ENCODE assay signal across 8 cellular contexts in genomic region chr4:71187399-71188196, GRCh38.
DNase-seq lines count a peak whose midpoint lies in the region; ATAC-seq lines count a peak whose summit lies in the region.

No MANE protein-coding gene starts in this region.

- H3K27me3 ChIP-seq in endocrine pancreas (ENCODE audit: control insufficient read depth, insufficient read depth, low read length): no peaks in the 10 kb centered on the region
- peaks cover 2% of the 10 kb centered on the region for H3K27me3 ChIP-seq in thymus (ENCODE audit: control insufficient read depth, insufficient read depth)

- H3K4me3 ChIP-seq in endocrine pancreas (ENCODE audit: control insufficient read depth, insufficient read depth, low read length): peak overlapping the region; percentile 23
- peak overlapping the region; percentile 84 for H3K4me3 ChIP-seq in thymus (ENCODE audit: low read length)

- H3K27ac ChIP-seq in thymus (ENCODE audit: low read depth): no peak overlapping the region

- peaks cover 8% of the 10 kb centered on the region for H3K4me1 ChIP-seq in endocrine pancreas (ENCODE audit: control insufficient read depth, insufficient read depth, low read length)
- peaks cover 11% of the 10 kb centered on the region for H3K4me1 ChIP-seq in thymus (ENCODE audit: control insufficient read depth, insufficient read depth, low read length)

- DNase-seq in G401 (ENCODE audit: low spot score): peak; percentile 68
- DNase-seq in activated CD4-positive, alpha-beta T cell treated with anti-CD3 and anti-CD28 coated beads for 48 hours: peak; percentile 35
- DNase-seq in mucosa of gallbladder (ENCODE audit: low spot score): peak; percentile 55
- DNase-seq in NCI-H69 (lab: John Stamatoyannopoulos, UW): no peak
- no peak for DNase-seq in UCSD-AML1 (lab: John Stamatoyannopoulos, UW; ENCODE audit: unreplicated experiment)

- no peaks in the 10 kb centered on the region for H3K36me3 ChIP-seq in endocrine pancreas (ENCODE audit: control insufficient read depth, insufficient read depth, low read length)
- no peaks in the 10 kb centered on the region for H3K36me3 ChIP-seq in thymus (ENCODE audit: control insufficient read depth, insufficient read depth)

- in situ Hi-C loops in G401 (cut with HindIII; ENCODE audit: low sequenced_read_pairs): no loop called here

- no peak overlapping the region for H3K9ac ChIP-seq in endocrine pancreas (ENCODE audit: control insufficient read depth, insufficient read depth, low read length)

- peak; percentile 28 for ATAC-seq in HG02981 (IDR thresholded peaks at IDR 0.05; ENCODE audit: unreplicated experiment)

- 1% methylated on average over 46 of the region's 46 CpGs for WGBS in thymus

- H3K9me3 ChIP-seq in endocrine pancreas (ENCODE audit: control insufficient read depth, low read length) (no peaks in the 10 kb centered on the region), thymus (ENCODE audit: control insufficient read depth) (no peaks in the 10 kb centered on the region)

Comparison
In these comparisons a context has a peak if more than half of its experiments do, and no peak if none do; other contexts are left out.
1. DNase-seq: peak in G401 (single experiment), activated CD4-positive, alpha-beta T cell treated with anti-CD3 and anti-CD28 coated beads for 48 hours (single experiment) and mucosa of gallbladder (single experiment); none in NCI-H69 (single experiment) and UCSD-AML1 (single experiment).